19 cellular contexts compared by ENCODE assay signal in genomic region chr1:116152950-116153691, GRCh38. TPM values are rescaled to one million over a fixed set of nuclear protein-coding genes. Genes with fewer than 3 reads are reported as not detected.
DNase-seq lines count a peak whose midpoint lies in the region; ATAC-seq, FAIRE-seq and TF ChIP-seq lines count a peak whose summit lies in the region.
"Had no signal": no experiment of that assay in that cellular context is flagged by ENCODE, and none has a peak within 500 bp of the region (broad histone marks: within the 10 kb centered on the region; RNA-seq: fewer than 3 reads in every experiment).

No MANE protein-coding gene starts in this region.

- H3K27ac Mint-ChIP-seq in CD4-positive, alpha-beta T cell: peak overlapping the region; percentile 34
- no peak overlapping the region for H3K27ac Mint-ChIP-seq in WTC11
- H3K27ac Mint-ChIP-seq: H9 had no signal

- peak overlapping the region; percentile 11 for H2AFZ ChIP-seq in parathyroid adenoma

- H3K4me1 ChIP-seq in kidney (ENCODE audit: control insufficient read depth in 1 of 2, insufficient read depth in 1 of 2, low read depth in 1 of 2, low read length in 2 of 2): peaks cover 14 to 19% of the 10 kb centered on the region in 2 donors
- peaks cover 3% of the 10 kb centered on the region for H3K4me1 ChIP-seq in parathyroid adenoma

- no peak overlapping the region for H3K4me2 ChIP-seq in parathyroid adenoma (ENCODE audit: low read length)

- POLR2A ChIA-PET in CD4-positive, alpha-beta T cell (lab: Charles Lee): interaction anchor here (0.6 to 2.4 kb wide), 2 partner anchors 168 to 222 kb away, joined by 4 to 7 read pairs; no protein-coding TSS in a partner anchor
- POLR2A ChIA-PET in WTC11 (lab: Charles Lee): no interaction called here

- H3K4me3 Mint-ChIP-seq in CD4-positive, alpha-beta T cell: no peak overlapping the region
- H3K4me3 Mint-ChIP-seq in WTC11: no peak overlapping the region

- no peaks in the 10 kb centered on the region for H3K9me3 ChIP-seq in CD4-positive, alpha-beta T cell (ENCODE audit: control insufficient read depth, low read length)
- H3K9me3 ChIP-seq in kidney (ENCODE audit: control insufficient read depth in 1 of 2, low read length in 2 of 2) (no peaks in the 10 kb centered on the region), parathyroid adenoma (ENCODE audit: control insufficient read depth, low read length) (no peaks in the 10 kb centered on the region)
- H3K9me3 ChIP-seq: SK-N-SH, thyroid gland had no signal

- no peaks in the 10 kb centered on the region for H3K79me2 ChIP-seq in parathyroid adenoma

- H3K27me3 ChIP-seq in CD4-positive, alpha-beta T cell (ENCODE audit: control insufficient read depth, insufficient read depth, low read length): no peaks in the 10 kb centered on the region
- no peaks in the 10 kb centered on the region for H3K27me3 ChIP-seq in parathyroid adenoma (ENCODE audit: control insufficient read depth, insufficient read depth, low read length)
- H3K27me3 ChIP-seq: thyroid gland had no signal

- FAIRE-seq in kidney (lab: Jason Lieb, UNC): peak; percentile 76

- H3K27me3 Mint-ChIP-seq in CD4-positive, alpha-beta T cell: no peaks in the 10 kb centered on the region
- H3K27me3 Mint-ChIP-seq in WTC11 (ENCODE audit: low read depth): peaks cover 20% of the 10 kb centered on the region

- no peak for ATAC-seq in CD4-positive, alpha-beta T cell (ENCODE audit: poor library complexity)
- ATAC-seq in WTC11 (no peak), omental fat pad (ENCODE audit: low FRiP score) (no peak)

- H3K9me3 Mint-ChIP-seq in CD4-positive, alpha-beta T cell: peaks cover 2% of the 10 kb centered on the region
- H3K9me3 Mint-ChIP-seq in WTC11: no peaks in the 10 kb centered on the region

- H3K4me3 ChIP-seq in kidney (ENCODE audit: low read length in 2 of 2) (no peak overlapping the region), parathyroid adenoma (ENCODE audit: low read depth, low read length) (no peak overlapping the region)
- H3K4me3 ChIP-seq: thyroid gland had no signal

- H3K4me1 Mint-ChIP-seq in CD4-positive, alpha-beta T cell (ENCODE audit: low read depth): peaks cover 31% of the 10 kb centered on the region
- H3K4me1 Mint-ChIP-seq in WTC11: peaks cover 6% of the 10 kb centered on the region

- CTCF ChIA-PET in CD4-positive, alpha-beta T cell (lab: Charles Lee): interaction anchor here (1.0 to 2.5 kb wide), 5 partner anchors 10 to 333 kb away, joined by 3 to 12 read pairs (median 3); no protein-coding TSS in a partner anchor
- CTCF ChIA-PET in WTC11 (lab: Charles Lee): interaction anchor here (1.2 to 3.3 kb wide), 3 partner anchors 14 to 346 kb away, joined by 4 to 14 read pairs (median 12); no protein-coding TSS in a partner anchor

- TF ChIP-seq CTCF in CD4-positive, alpha-beta T cell (IDR thresholded peaks at IDR 0.05): no peak
- TF ChIP-seq CTCF in WTC11 (IDR thresholded peaks at IDR 0.05): no peak
- TF ChIP-seq CTCF in kidney (IDR thresholded peaks at IDR 0.05; ENCODE audit: borderline replicate concordance, extremely low read depth, insufficient read depth): no peak
- TF ChIP-seq CTCF in parathyroid adenoma (IDR thresholded peaks at IDR 0.05): no peak
- TF ChIP-seq CTCF in omental fat pad (IDR thresholded peaks at IDR 0.05): no peak

- H3K36me3 ChIP-seq in kidney (ENCODE audit: control insufficient read depth in 1 of 2, insufficient read depth in 2 of 2, low read length in 2 of 2) (no peaks in the 10 kb centered on the region), parathyroid adenoma (ENCODE audit: control insufficient read depth, insufficient read depth, low read length) (no peaks in the 10 kb centered on the region)
- H3K36me3 ChIP-seq: thyroid gland had no signal

- no peak overlapping the region for H3K27ac ChIP-seq in CD4-positive, alpha-beta T cell (ENCODE audit: low read depth, low read length)
- H3K27ac ChIP-seq in kidney (ENCODE audit: low read depth in 2 of 2, low read length in 2 of 2): peak overlapping the region; percentile 84 to 89
- peak overlapping the region; percentile 4 for H3K27ac ChIP-seq in parathyroid adenoma

- intact Hi-C loops in CD4-positive, alpha-beta T cell (cut with DNase I, micrococcal nuclease): loop anchor here (5.0 kb wide), 3 partner anchors 79 to 269 kb away; no protein-coding TSS in a partner anchor
- intact Hi-C loops in kidney (cut with DNase I): no loop called here

- H3K9ac ChIP-seq in kidney (ENCODE audit: low read length in 2 of 2) (no peak overlapping the region), parathyroid adenoma (no peak overlapping the region)

- DNase-seq in CD4-positive, alpha-beta T cell: no peak
- DNase-seq in WTC11 (ENCODE audit: low spot score): no peak
- no peak for DNase-seq in kidney
- DNase-seq in omental fat pad (ENCODE audit: low spot score): no peak
- no peak for DNase-seq in iPS-NIHi11 (ENCODE audit: low spot score)
- no peak for DNase-seq in SKM-1 treated with dmso at 0.1 percent for 144 hours (lab: John Stamatoyannopoulos, UW; ENCODE audit: unreplicated experiment)
- DNase-seq in activated CD4-positive, alpha-beta T cell treated with anti-CD3 and anti-CD28 coated beads, Interleukin-2, amount 50 U/mL, for 48 hours: no peak
- DNase-seq: activated naive CD4-positive, alpha-beta T cell treated with anti-CD3 and anti-CD28 coated beads, Interleukin-2, amount 50 U/mL, for 16 hours; activated T-cell treated with anti-CD3 and anti-CD28 coated beads, Interleukin-2, amount 50 U/mL, for 48 hours; H9; KG1; left ventricle myocardium superior; SK-N-SH; stimulated activated CD4-positive, alpha-beta T cell treated with anti-CD3 and anti-CD28 coated beads, Interleukin-4, amount 100 ng/mL, for 24 hours; stimulated activated naive CD4-positive, alpha-beta T cell treated with Interleukin-2 at 50 U/mL for 16 hours; thyroid gland had no signal

- no peaks in the 10 kb centered on the region for H3K36me3 Mint-ChIP-seq in CD4-positive, alpha-beta T cell (ENCODE audit: low read depth)
- no peaks in the 10 kb centered on the region for H3K36me3 Mint-ChIP-seq in WTC11

TF ChIP-seq in WTC11, 78 proteins besides CTCF, POLR2A, EP300 and RAD21:
- TF ChIP-seq MYBL2 (CRISPR knock-in tag; IDR thresholded peaks at IDR 0.05): no peak
- TF ChIP-seq NR3C1 (CRISPR knock-in tag; conservative IDR thresholded peaks at IDR 0.05; ENCODE audit: low read depth): no peak
- TF ChIP-seq ARID4B (CRISPR knock-in tag; IDR thresholded peaks at IDR 0.05; ENCODE audit: borderline replicate concordance): no peak
- peak; percentile 56 for TF ChIP-seq GABPB1 (CRISPR knock-in tag; IDR thresholded peaks at IDR 0.05)
- TF ChIP-seq ZMAT4 (CRISPR knock-in tag; IDR thresholded peaks at IDR 0.05): no peak

RNA-seq across cellular contexts. Expression of gene MAB21L3, which starts 41.9 kb away (rescaled TPM):
- not detected for total RNA-seq in CD4-positive, alpha-beta T cell
- total RNA-seq in WTC11 (2021): not detected in 3 replicates
- 2.9 TPM for total RNA-seq in kidney
- 0.24 TPM for polyA plus RNA-seq in kidney (ENCODE audit: insufficient read depth, low read depth, low replicate concordance)
- 1 to 10 TPM in 1 of 4 donors, under 1 TPM in 2, not detected in 1; 0.19 to 4.6 (median 0.37) TPM for total RNA-seq in omental fat pad
- total RNA-seq: cardiac septum, dermis microvascular lymphatic vessel endothelial cell, H9, left ventricle myocardium superior had no signal
- polyA plus RNA-seq: SK-N-SH had no signal
